Comparison of ENCODE assay signal across 19 cellular contexts in genomic region chr17:63489291-63489690, GRCh38. TPM values are rescaled to one million over a fixed set of nuclear protein-coding genes. Genes with fewer than 3 reads are reported as not detected.
DNase-seq lines count a peak whose midpoint lies in the region; ATAC-seq and TF ChIP-seq lines count a peak whose summit lies in the region.
"Had no signal": no experiment of that assay in that cellular context is flagged by ENCODE, and none has a peak within 500 bp of the region (broad histone marks: within the 10 kb centered on the region; RNA-seq: fewer than 3 reads in every experiment).

No MANE protein-coding gene starts in this region.

- no peak overlapping the region for H2BK120ac ChIP-seq in neuronal stem cell (ENCODE audit: low read depth, low read length)

- TF ChIP-seq CTCF in CD8-positive, alpha-beta T cell (IDR thresholded peaks at IDR 0.05) = no peak
- no peak for TF ChIP-seq CTCF in WERI-Rb-1 (IDR thresholded peaks at IDR 0.05; ENCODE audit: low read depth, low read length)

- H3K4me3 Mint-ChIP-seq in CD8-positive, alpha-beta T cell = no peak overlapping the region
- H3K4me3 Mint-ChIP-seq: CD14-positive monocyte, HFFc6 had no signal

- H3K79me1 ChIP-seq in neuronal stem cell (ENCODE audit: low read depth, low read length) = no peaks in the 10 kb centered on the region

- H3K18ac ChIP-seq in neuronal stem cell (ENCODE audit: low read length) = no peak overlapping the region

- WGBS in neuronal stem cell (ENCODE audit: extremely low coverage in 2 of 2, insufficient read length in 2 of 2, insufficient replicate concordance in 1 of 2), 2 donors = no CpG with 5 or more reads among the region's 6 CpGs

- no peak for ATAC-seq in CD8-positive, alpha-beta T cell
- ATAC-seq in SK-N-SH treated with all-trans-retinoic acid at 6 μM for 48 hours = no peak
- ATAC-seq: HCT116 had no signal

- H3K27ac ChIP-seq in CD8-positive, alpha-beta T cell (ENCODE audit: low read depth, low read length) = no peak overlapping the region
- H3K27ac ChIP-seq in WERI-Rb-1 (peak overlapping the region; percentile 42), neuronal stem cell (replicated peaks; ENCODE audit: low read length) (no peak overlapping the region)
- H3K27ac ChIP-seq: BLaER1, HL-60 had no signal

- no peaks in the 10 kb centered on the region for H3K27me3 Mint-ChIP-seq in CD8-positive, alpha-beta T cell (ENCODE audit: low read depth)
- H3K27me3 Mint-ChIP-seq: CD4-positive, alpha-beta memory T cell had no signal

- no peaks in the 10 kb centered on the region for H3K36me3 ChIP-seq in CD8-positive, alpha-beta T cell (ENCODE audit: insufficient read depth, low read length)
- peaks cover 2% of the 10 kb centered on the region for H3K36me3 ChIP-seq in WERI-Rb-1
- H3K36me3 ChIP-seq in neuronal stem cell (replicated peaks in 1 of 2; ENCODE audit: control insufficient read depth in 2 of 2, insufficient read depth in 2 of 2, low read length in 2 of 2) = no peaks in the 10 kb centered on the region
- H3K36me3 ChIP-seq: BLaER1 had no signal

- no peaks in the 10 kb centered on the region for H3K9me3 ChIP-seq in CD8-positive, alpha-beta T cell (ENCODE audit: low read length)
- no peaks in the 10 kb centered on the region for H3K9me3 ChIP-seq in WERI-Rb-1 (ENCODE audit: severe bottlenecking)
- H3K9me3 ChIP-seq in neuronal stem cell (replicated peaks in 1 of 2; ENCODE audit: control insufficient read depth in 2 of 2, insufficient read depth in 1 of 2, low read depth in 1 of 2, low read length in 2 of 2) = no peaks in the 10 kb centered on the region
- H3K9me3 ChIP-seq: BLaER1 had no signal

- H3K27ac Mint-ChIP-seq in CD8-positive, alpha-beta T cell = peak overlapping the region; percentile 41
- H3K27ac Mint-ChIP-seq: HFFc6 had no signal

- H3K36me3 Mint-ChIP-seq in CD8-positive, alpha-beta T cell = no peaks in the 10 kb centered on the region
- H3K36me3 Mint-ChIP-seq: CD14-positive monocyte had no signal

- H2AK5ac ChIP-seq in neuronal stem cell (ENCODE audit: low read depth, low read length) = no peak overlapping the region

- no peaks in the 10 kb centered on the region for H3K4me1 ChIP-seq in CD8-positive, alpha-beta T cell (ENCODE audit: insufficient read depth, low read length)
- no peaks in the 10 kb centered on the region for H3K4me1 ChIP-seq in neuronal stem cell (ENCODE audit: control insufficient read depth in 2 of 2, insufficient read depth in 1 of 2, low read depth in 1 of 2, low read length in 2 of 2)
- H3K4me1 ChIP-seq: BLaER1 had no signal

- no peak overlapping the region for H3K4me2 ChIP-seq in neuronal stem cell (ENCODE audit: insufficient read depth, low read length, poor library complexity, severe bottlenecking)
- H3K4me2 ChIP-seq: BLaER1 had no signal

- no peak overlapping the region for H3K4me3 ChIP-seq in CD8-positive, alpha-beta T cell (ENCODE audit: low read depth, low read length)
- H3K4me3 ChIP-seq in WERI-Rb-1 (ENCODE audit: low read depth, low read length) (no peak overlapping the region), neuronal stem cell (ENCODE audit: low read length in 2 of 2) (no peak overlapping the region)
- H3K4me3 ChIP-seq: BLaER1 had no signal

- no peak overlapping the region for H2BK5ac ChIP-seq in neuronal stem cell (ENCODE audit: low read length)

- H3K4me1 Mint-ChIP-seq in CD8-positive, alpha-beta T cell (ENCODE audit: low read depth) = no peaks in the 10 kb centered on the region
- H3K4me1 Mint-ChIP-seq: CD14-positive monocyte; CD4-positive, alpha-beta memory T cell had no signal

- no peak overlapping the region for H4K8ac ChIP-seq in neuronal stem cell (ENCODE audit: low read depth, low read length)

- H4K91ac ChIP-seq in neuronal stem cell (ENCODE audit: low read depth, low read length, poor library complexity) = no peak overlapping the region

- no peak overlapping the region for H3K23ac ChIP-seq in neuronal stem cell (ENCODE audit: low read depth, low read length, poor library complexity)

- H3K27me3 ChIP-seq in CD8-positive, alpha-beta T cell (ENCODE audit: insufficient read depth, low read length) = no peaks in the 10 kb centered on the region
- H3K27me3 ChIP-seq in WERI-Rb-1 (ENCODE audit: insufficient read depth, low read depth, severe bottlenecking) = no peaks in the 10 kb centered on the region
- H3K27me3 ChIP-seq in neuronal stem cell (ENCODE audit: control insufficient read depth in 3 of 3, insufficient read depth in 3 of 3, low read depth in 1 of 3, low read length in 3 of 3) = peaks cover 0 to 64% (median 0%) of the 10 kb centered on the region in 3 experiments
- H3K27me3 ChIP-seq: BLaER1 had no signal

- DNase-seq in NCI-H2171 treated with DMSO at 0.1 percent for 48 hours (lab: John Stamatoyannopoulos, UW) (peak; percentile 5), NCI-H2171 (lab: John Stamatoyannopoulos, UW) (no peak), WERI-Rb-1 (no peak), neuronal stem cell (ENCODE audit: low spot score) (no peak), germinal center (ENCODE audit: low spot score) (no peak), NCI-H1417 treated with DMSO at 0.1 percent for 48 hours (lab: John Stamatoyannopoulos, UW) (no peak)
- no peak for DNase-seq in CD8-positive, alpha-beta T cell
- DNase-seq: 8988T; Calu3; CD4-positive, alpha-beta memory T cell; GOT3; HFFc6 had no signal

- CTCF ChIA-PET in CD8-positive, alpha-beta T cell (lab: Charles Lee) = interaction anchor here (1.2 to 1.4 kb wide), 2 partner anchors 9 to 11 kb away, joined by 3 to 5 read pairs; no protein-coding TSS in a partner anchor

- H2AFZ ChIP-seq in neuronal stem cell (ENCODE audit: low read length) = no peak overlapping the region

- intact Hi-C loops in CD8-positive, alpha-beta T cell (cut with DNase I, micrococcal nuclease) = no loop called here

- H3K9ac ChIP-seq in neuronal stem cell (ENCODE audit: low read depth, low read length, poor library complexity) = no peak overlapping the region
- H3K9ac ChIP-seq: BLaER1 had no signal

- POLR2A ChIA-PET in CD8-positive, alpha-beta T cell (lab: Charles Lee) = no interaction called here

- H3K9me3 Mint-ChIP-seq in CD8-positive, alpha-beta T cell = no peaks in the 10 kb centered on the region
- H3K9me3 Mint-ChIP-seq: CD14-positive monocyte; CD4-positive, alpha-beta memory T cell; HFFc6 had no signal

- no peak overlapping the region for H2BK12ac ChIP-seq in neuronal stem cell (ENCODE audit: low read length)

- H3K4ac ChIP-seq in neuronal stem cell (ENCODE audit: low read length) = no peak overlapping the region

- no peak overlapping the region for H2BK15ac ChIP-seq in neuronal stem cell (ENCODE audit: low read length)

- peak overlapping the region; percentile 48 for H3K14ac ChIP-seq in neuronal stem cell (ENCODE audit: low read length)

TF ChIP-seq in SK-N-SH treated with all-trans-retinoic acid at 6 μM for 48 hours, 23 proteins besides CTCF, POLR2A, EP300 and RAD21:
- TF ChIP-seq TCF4 (CRISPR knock-in tag; IDR thresholded peaks at IDR 0.05; ENCODE audit: borderline replicate concordance) (no peak), ZFP30 (CRISPR knock-in tag; IDR thresholded peaks at IDR 0.05) (no peak), CREB5 (CRISPR knock-in tag; IDR thresholded peaks at IDR 0.05; ENCODE audit: low read depth) (no peak), SNAI2 (CRISPR knock-in tag; IDR thresholded peaks at IDR 0.05) (no peak), POU6F1 (CRISPR knock-in tag; IDR thresholded peaks at IDR 0.05; ENCODE audit: borderline replicate concordance, low read depth) (no peak), GLIS3 (CRISPR knock-in tag; IDR thresholded peaks at IDR 0.05) (no peak)

RNA-seq across cellular contexts. Expression of gene ACE, which starts 12.4 kb away (rescaled TPM):
- 1 to 10 TPM; 4.3 to 5.5 TPM for total RNA-seq in CD8-positive, alpha-beta T cell
- polyA plus RNA-seq in neuronal stem cell (2013, experiment 1 of 2) = 0.08 TPM
- 0.04 TPM for polyA plus RNA-seq in neuronal stem cell (2013, experiment 2 of 2)
- total RNA-seq: HT1080 had no signal
- polyA plus RNA-seq: CD14-positive monocyte had no signal

RNA-seq across cellular contexts. Expression of gene KCNH6, which starts 33.9 kb away (rescaled TPM):
- not detected for total RNA-seq in CD8-positive, alpha-beta T cell
- 0.03 TPM for polyA plus RNA-seq in neuronal stem cell (2013, experiment 1 of 2)
- polyA plus RNA-seq in neuronal stem cell (2013, experiment 2 of 2) = not detected
- total RNA-seq: A673; Calu3; CD4-positive, alpha-beta memory T cell; HFFc6; HT1080 had no signal
- polyA plus RNA-seq: CD14-positive monocyte; CD4-positive, alpha-beta memory T cell had no signal

RNA-seq across cellular contexts. Expression of gene CYB561, which starts 43.2 kb away (rescaled TPM):
- total RNA-seq in CD8-positive, alpha-beta T cell = 10 to 100 TPM; 13.7 to 14.9 TPM
- polyA plus RNA-seq in neuronal stem cell (2013, experiment 1 of 2) = 11.7 TPM
- polyA plus RNA-seq in neuronal stem cell (2013, experiment 2 of 2) = 12.1 TPM
